Comparison of ENCODE assay signal across 1 cellular context in the genomic region with DNA sequence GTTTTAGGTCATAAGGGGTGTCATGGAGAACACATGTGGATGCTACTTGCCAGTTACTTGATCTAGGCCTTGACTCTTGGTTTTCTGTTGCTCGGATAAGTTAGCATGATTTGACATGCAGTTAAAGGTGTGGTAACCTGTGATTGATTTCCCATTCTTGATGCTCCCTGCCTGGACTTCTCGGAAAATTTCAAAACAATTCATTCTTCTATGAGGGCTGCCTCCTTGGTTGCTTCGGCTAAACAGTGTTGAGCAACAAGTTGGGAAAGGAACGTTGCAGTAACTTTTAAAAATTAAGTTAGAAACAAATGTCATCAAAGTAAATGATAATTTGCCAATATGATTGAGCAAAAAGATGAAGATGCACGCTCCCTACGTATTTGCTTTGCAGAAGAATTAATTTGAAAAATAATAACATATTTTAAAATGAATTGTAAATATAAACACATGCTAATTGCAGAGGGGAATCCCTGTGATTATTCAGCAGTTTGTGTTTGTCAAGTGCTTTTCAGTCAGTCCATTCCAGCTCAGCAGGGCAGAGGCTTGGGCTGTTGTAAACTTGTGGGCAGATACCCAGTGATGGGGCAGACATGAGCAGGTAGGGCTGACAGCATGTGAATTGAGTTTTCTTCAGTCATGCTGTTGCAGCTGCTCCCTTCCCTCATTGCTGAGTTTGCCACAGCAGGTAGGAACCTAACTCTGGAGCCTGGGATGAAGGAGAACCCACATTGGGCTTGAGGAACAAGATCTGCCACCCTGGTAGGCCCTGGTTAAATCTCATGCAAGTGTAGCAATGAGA.
TF ChIP-seq lines count a peak whose summit lies in the region.

No MANE protein-coding gene starts in this region.

TF ChIP-seq in H1, 55 proteins besides CTCF, POLR2A, EP300 and RAD21:
- TF ChIP-seq SIX5 (IDR thresholded peaks at IDR 0.05; ENCODE audit: low read depth, low read length) (no peak), MAFK (IDR thresholded peaks at IDR 0.05; ENCODE audit: low read depth, low read length) (0 out of 2 replicates have a peak, but pooled peaks have one; percentile 15)
